ENCODE assay signal across 30 cellular contexts in genomic region chr17:49235896-49236295, GRCh38. TPM values are rescaled to one million over a fixed set of nuclear protein-coding genes. Genes with fewer than 3 reads are reported as not detected.
"Had no signal": no experiment of that assay in that cellular context is flagged by ENCODE, and none has a peak within 500 bp of the region (broad histone marks: within the 10 kb centered on the region; RNA-seq: fewer than 3 reads in every experiment).

No MANE protein-coding gene starts in this region.

- H3K9me3 ChIP-seq: gastrocnemius medialis, heart left ventricle, mucosa of descending colon, prostate gland, right atrium auricular region, sigmoid colon, testis, tibial artery, upper lobe of left lung had no signal

- FAIRE-seq: kidney, urothelium cell line had no signal

- H2AFZ ChIP-seq: hepatocyte had no signal

- H3K27ac ChIP-seq: dorsolateral prefrontal cortex, epithelial cell of prostate, gastrocnemius medialis, heart left ventricle, hepatocyte, prostate gland, right atrium auricular region, sigmoid colon, testis, tibial artery had no signal

- H3K4me2 ChIP-seq: hepatocyte had no signal

- H3K27me3 ChIP-seq: dorsolateral prefrontal cortex, gastrocnemius medialis, right atrium auricular region, sigmoid colon, testis, upper lobe of left lung had no signal

- ATAC-seq: esophagus mucosa; gastrocnemius medialis; left lobe of liver; stimulated activated memory B cell treated with anti-CD40 and anti-IgM and Interleukin-4, amounts not matched to agents 10 μg/mL and 1 μg/mL and 100 μg/mL, for 72 hours; stimulated activated naive CD8-positive, alpha-beta T cell treated with anti-CD3 and anti-CD28 coated beads, Interleukin-15, Interleukin-2, amounts not matched to agents 100 U/mL and 50 U/mL, for 24 hours had no signal

- H3K36me3 ChIP-seq: gastrocnemius medialis, heart left ventricle, prostate gland, right atrium auricular region, sigmoid colon, tibial artery, upper lobe of left lung had no signal

- H3K4me1 ChIP-seq: gastrocnemius medialis, prostate gland, testis had no signal

- DNase-seq: cerebellar nuclear complex; cortex of kidney; dorsolateral prefrontal cortex; effector CD8-positive, alpha-beta T cell; endodermal cell; foreskin fibroblast; gastrocnemius medialis; heart left ventricle; kidney; mucosa of descending colon; naive B cell; nephron progenitor cell; sigmoid colon; stimulated activated CD4-positive, alpha-beta T cell treated with anti-CD3 and anti-CD28 coated beads, Interleukin-4, amount 100 ng/mL, for 4 hours; stimulated activated naive CD8-positive, alpha-beta T cell treated with anti-CD3 and anti-CD28 coated beads, Interleukin-15, Interleukin-2, amounts not matched to agents 100 U/mL and 50 U/mL, for 24 hours; substantia nigra; testis; tibial artery had no signal

- H3K79me2 ChIP-seq: hepatocyte had no signal

- H3K4me3 ChIP-seq: dorsolateral prefrontal cortex, gastrocnemius medialis, heart left ventricle, hepatocyte, lung, mucosa of descending colon, prostate gland, right atrium auricular region, sigmoid colon, testis, tibial artery, upper lobe of left lung had no signal

RNA-seq across cellular contexts. Expression of gene PHOSPHO1, which starts 5.3 kb away (rescaled TPM):
- total RNA-seq: hepatocyte, osteocyte, sigmoid colon had no signal

RNA-seq across cellular contexts. Expression of gene GNGT2, which starts 25.5 kb away (rescaled TPM):
- total RNA-seq: gastrocnemius medialis, hepatocyte, mesothelial cell of epicardium, osteocyte had no signal
- polyA plus RNA-seq: hepatocyte had no signal
